13 cellular contexts compared by ENCODE assay signal in the genomic region with DNA sequence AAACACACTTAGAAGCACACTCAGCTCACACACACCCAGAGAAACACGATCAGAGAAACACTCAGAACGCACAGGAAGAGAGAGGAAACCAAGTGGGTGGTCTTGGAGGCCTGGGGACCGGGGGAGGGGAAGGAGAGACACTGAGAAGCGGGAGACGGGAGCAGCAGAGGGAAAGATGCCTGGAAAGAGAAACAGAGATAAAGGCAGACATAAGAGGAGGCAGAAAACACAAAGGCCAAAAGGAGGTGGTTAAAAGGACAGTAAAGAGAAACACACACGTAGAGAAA. TPM values are rescaled to one million over a fixed set of nuclear protein-coding genes. Genes with fewer than 3 reads are reported as not detected.
A peak's percentile ranks its signal among the peaks of the same experiment; 100 is the strongest.
DNase-seq lines count a peak whose midpoint lies in the region; ATAC-seq and TF ChIP-seq lines count a peak whose summit lies in the region.
"Had no signal": no experiment of that assay in that cellular context is flagged by ENCODE, and none has a peak within 500 bp of the region (broad histone marks: within the 10 kb centered on the region; RNA-seq: fewer than 3 reads in every experiment).

No MANE protein-coding gene starts in this region.

- H3K79me2 ChIP-seq in PC-3 (ENCODE audit: low read length) = no peaks in the 10 kb centered on the region

- no peak overlapping the region for H2AK5ac ChIP-seq in neuronal stem cell (ENCODE audit: low read depth, low read length)

- H3K79me1 ChIP-seq in neuronal stem cell (ENCODE audit: low read depth, low read length) = peaks cover 2% of the 10 kb centered on the region

- H3K36me3 ChIP-seq in PC-3 (ENCODE audit: low read depth, low read length) (no peaks in the 10 kb centered on the region), neuronal stem cell (replicated peaks in 1 of 2; ENCODE audit: control insufficient read depth in 2 of 2, insufficient read depth in 2 of 2, low read length in 2 of 2) (peaks cover 19 to 42% of the 10 kb centered on the region in 2 donors)

- DNase-seq in AG04449 (ENCODE audit: low read depth, low spot score) = no peak
- no peak for DNase-seq in PC-3
- DNase-seq in fibroblast of mammary gland (ENCODE audit: low read depth) = no peak
- no peak for DNase-seq in neuronal stem cell (ENCODE audit: low spot score)
- no peak for DNase-seq in NCI-H2081 treated with DMSO at 0.1 percent for 48 hours (lab: John Stamatoyannopoulos, UW)
- no peak for DNase-seq in stimulated activated CD4-positive, alpha-beta T cell treated with anti-CD3 and anti-CD28 coated beads, Interleukin-4, amount 100 ng/mL, for 24 hours
- no peak for DNase-seq in GM19238 (ENCODE audit: insufficient read length, low spot score)
- no peak for DNase-seq in NCI-H187 treated with DMSO at 0.1 percent for 48 hours (lab: John Stamatoyannopoulos, UW)
- DNase-seq: activated CD4-positive, alpha-beta T cell treated with anti-CD3 and anti-CD28 coated beads, Interleukin-2, amount 50 U/mL, for 4 hours; body of pancreas; hippocampal formation; PC-9 had no signal

- no peak overlapping the region for H2AFZ ChIP-seq in PC-3 (ENCODE audit: low read length)
- peak overlapping the region; percentile 99 for H2AFZ ChIP-seq in neuronal stem cell (ENCODE audit: low read length)
- H2AFZ ChIP-seq: PC-9 had no signal

- no peaks in the 10 kb centered on the region for H3F3A ChIP-seq in PC-3 (ENCODE audit: low read length, unreplicated experiment)

- CTCF ChIA-PET in AG04449 (lab: Yijun Ruan, JAX) (interaction anchor here (1.0 to 6.1 kb wide), 10 partner anchors 9 to 467 kb away, joined by 3 to 27 read pairs (median 6); a partner anchor contains a TSS), PC-3 (lab: Charles Lee) (interaction anchor here (1.0 kb wide), 1 partner anchor 20 kb away, joined by 3 read pairs; no protein-coding TSS in a partner anchor)

- WGBS in neuronal stem cell (ENCODE audit: extremely low coverage in 2 of 2, insufficient read length in 2 of 2, insufficient replicate concordance in 1 of 2), 2 donors = no CpG with 5 or more reads among the region's 6 CpGs

- H3K9ac ChIP-seq in PC-3 (ENCODE audit: low read length) = no peak overlapping the region
- H3K9ac ChIP-seq in neuronal stem cell (ENCODE audit: low read depth, low read length, poor library complexity) = no peak overlapping the region

- no peak overlapping the region for H4K91ac ChIP-seq in neuronal stem cell (ENCODE audit: low read depth, low read length, poor library complexity)

- no peak overlapping the region for H2BK12ac ChIP-seq in neuronal stem cell (ENCODE audit: low read length)

- no TSS peak for BruUV-seq in PC-3 (replicated peaks; lab: Mats Ljungman, UMichigan)

- H3K18ac ChIP-seq in neuronal stem cell (ENCODE audit: low read length) = no peak overlapping the region

- H2BK15ac ChIP-seq in neuronal stem cell (ENCODE audit: low read length) = no peak overlapping the region

- H3K4me3 ChIP-seq in AG04449 (ENCODE audit: low read depth, low read length) = peak overlapping the region; percentile 70
- peak overlapping the region; percentile 80 for H3K4me3 ChIP-seq in PC-3 (ENCODE audit: low read length)
- peak overlapping the region; percentile 43 for H3K4me3 ChIP-seq in fibroblast of mammary gland (ENCODE audit: control insufficient read depth, low read depth, low read length)
- peak overlapping the region; percentile 67 to 90 for H3K4me3 ChIP-seq in neuronal stem cell (ENCODE audit: low read length in 2 of 2)
- H3K4me3 ChIP-seq: PC-9 had no signal

- no peak overlapping the region for H3K4ac ChIP-seq in neuronal stem cell (ENCODE audit: low read length)

- H3K23ac ChIP-seq in neuronal stem cell (ENCODE audit: low read depth, low read length, poor library complexity) = no peak overlapping the region

- H2BK5ac ChIP-seq in neuronal stem cell (ENCODE audit: low read length) = no peak overlapping the region

- H3K27ac ChIP-seq in PC-3 (ENCODE audit: low read length) (no peak overlapping the region), neuronal stem cell (replicated peaks; ENCODE audit: low read length) (no peak overlapping the region)
- H3K27ac ChIP-seq: PC-9 had no signal

- no peaks in the 10 kb centered on the region for H4K20me1 ChIP-seq in PC-3 (ENCODE audit: low read length)

- intact Hi-C loops in PC-3 (cut with micrococcal nuclease) = no loop called here

- H3K9me2 ChIP-seq in PC-3 (replicated peaks; ENCODE audit: low read length) = no peaks in the 10 kb centered on the region

- POLR2A ChIA-PET in AG04449 (lab: Yijun Ruan, JAX) (no interaction called here), PC-3 (lab: Charles Lee; ENCODE audit: unreplicated experiment) (no interaction called here)

- no peak for TF ChIP-seq CTCF in AG04449 (IDR thresholded peaks at IDR 0.05; ENCODE audit: insufficient read depth, low read length, missing control alignments)
- no peak for TF ChIP-seq CTCF in PC-3 (conservative IDR thresholded peaks at IDR 0.05; ENCODE audit: low read depth, low read length)
- TF ChIP-seq CTCF in fibroblast of mammary gland (conservative IDR thresholded peaks at IDR 0.05; ENCODE audit: control insufficient read depth, insufficient read depth, low read depth, low read length) = no peak

- H3K14ac ChIP-seq in neuronal stem cell (ENCODE audit: low read length) = no peak overlapping the region

- H3K27me3 ChIP-seq in PC-3 (ENCODE audit: low read length) (no peaks in the 10 kb centered on the region), neuronal stem cell (ENCODE audit: control insufficient read depth in 3 of 3, insufficient read depth in 3 of 3, low read depth in 1 of 3, low read length in 3 of 3) (no peaks in the 10 kb centered on the region)
- H3K27me3 ChIP-seq: body of pancreas had no signal

- ATAC-seq in PC-3 = no peak
- ATAC-seq: stimulated activated effector memory CD8-positive, alpha-beta T cell treated with anti-CD3 and anti-CD28 coated beads, Interleukin-12 subunit alpha, Interleukin-12 subunit beta, amount 100 ng/mL, for 72 hours had no signal

- H3K9me3 ChIP-seq in PC-3 (ENCODE audit: low read length) = no peaks in the 10 kb centered on the region
- H3K9me3 ChIP-seq in neuronal stem cell (replicated peaks in 1 of 2; ENCODE audit: control insufficient read depth in 2 of 2, insufficient read depth in 1 of 2, low read depth in 1 of 2, low read length in 2 of 2) = no peaks in the 10 kb centered on the region
- H3K9me3 ChIP-seq: body of pancreas had no signal

- peaks cover 28% of the 10 kb centered on the region for H3K4me1 ChIP-seq in PC-3 (ENCODE audit: insufficient read depth, low read length)
- H3K4me1 ChIP-seq in neuronal stem cell (ENCODE audit: control insufficient read depth in 2 of 2, insufficient read depth in 1 of 2, low read depth in 1 of 2, low read length in 2 of 2) = peaks cover 14 to 15% of the 10 kb centered on the region in 2 donors

- H2BK120ac ChIP-seq in neuronal stem cell (ENCODE audit: low read depth, low read length) = no peak overlapping the region

- H3K4me2 ChIP-seq in PC-3 (ENCODE audit: low read length) (peak overlapping the region; percentile 91), neuronal stem cell (ENCODE audit: insufficient read depth, low read length, poor library complexity, severe bottlenecking) (peak overlapping the region; percentile 46)
- H3K4me2 ChIP-seq: PC-9 had no signal

- H4K8ac ChIP-seq in neuronal stem cell (ENCODE audit: low read depth, low read length) = no peak overlapping the region

RNA-seq across cellular contexts. Expression of a gene that starts 1.3 kb away (rescaled TPM):
- total RNA-seq in PC-3 (2014; rRNA removed) = 59.0 and 59.4 TPM in 2 replicates
- polyA plus RNA-seq in neuronal stem cell (2013, experiment 1 of 2) = 76.0 TPM
- 73.5 TPM for polyA plus RNA-seq in neuronal stem cell (2013, experiment 2 of 2)
- total RNA-seq: PC-9 had no signal

RNA-seq across cellular contexts. Expression of a gene that starts 52.3 kb away (rescaled TPM):
- total RNA-seq in PC-3 (2014; rRNA removed) = 23.5 and 27.2 TPM in 2 replicates
- polyA plus RNA-seq in neuronal stem cell (2013, experiment 1 of 2) = 1.8 TPM
- 2.3 TPM for polyA plus RNA-seq in neuronal stem cell (2013, experiment 2 of 2)
